Comparison of ENCODE assay signal across 8 cellular contexts in genomic region chr7:126856691-126857291, GRCh38.
DNase-seq lines count a peak whose midpoint lies in the region; ATAC-seq and TF ChIP-seq lines count a peak whose summit lies in the region.

No MANE protein-coding gene starts in this region.

- DNase-seq in ELR (ENCODE audit: low read depth) (peak; percentile 16), dermis blood vessel endothelial cell (peak; percentile 2), superior temporal gyrus (ENCODE audit: extremely low spot score) (peak; percentile 35), NOMO-1 treated with dmso at 0.1 percent for 144 hours (lab: John Stamatoyannopoulos, UW; ENCODE audit: unreplicated experiment) (no peak), NCI-H1436 treated with DMSO at 0.1 percent for 48 hours (lab: John Stamatoyannopoulos, UW) (no peak)
- DNase-seq in central memory CD4-positive, alpha-beta T cell = no peak

- no peak overlapping the region for H2AFZ ChIP-seq in KMS-11 (ENCODE audit: low read depth)

- H3K4me2 ChIP-seq in KMS-11 = no peak overlapping the region

- H3K79me2 ChIP-seq in KMS-11 (ENCODE audit: insufficient read depth, low read depth) = no peaks in the 10 kb centered on the region

- peak; percentile 87 for ATAC-seq in GM21423 (IDR thresholded peaks at IDR 0.05; ENCODE audit: unreplicated experiment)

- H3K27me3 ChIP-seq in KMS-11 (ENCODE audit: insufficient read depth, low read depth) = no peaks in the 10 kb centered on the region

- no peaks in the 10 kb centered on the region for H3K36me3 ChIP-seq in KMS-11 (ENCODE audit: insufficient read depth)

- no peak overlapping the region for H3K9ac ChIP-seq in KMS-11

- H4K20me1 ChIP-seq in KMS-11 (ENCODE audit: insufficient read depth) = no peaks in the 10 kb centered on the region

- TF ChIP-seq CTCF in KMS-11 (conservative IDR thresholded peaks at IDR 0.05; ENCODE audit: low read depth, low read length) = peak; percentile 72

- no peaks in the 10 kb centered on the region for H3K4me1 ChIP-seq in KMS-11 (ENCODE audit: low read depth, poor library complexity, severe bottlenecking)

- no peak overlapping the region for H3K27ac ChIP-seq in KMS-11

- H3K4me3 ChIP-seq in KMS-11 (IDR thresholded peaks at IDR 0.05; ENCODE audit: insufficient read depth, low read depth, low read length) = no peak overlapping the region

Comparison
In these comparisons a context has a peak if more than half of its experiments do, and no peak if none do; other contexts are left out.
1. DNase-seq: peak in ELR (single experiment), dermis blood vessel endothelial cell (single experiment) and superior temporal gyrus (single experiment); none in NOMO-1 treated with dmso at 0.1 percent for 144 hours (single experiment), NCI-H1436 treated with DMSO at 0.1 percent for 48 hours (single experiment) and central memory CD4-positive, alpha-beta T cell (single experiment).